22 cellular contexts compared by ENCODE assay signal in the genomic region with DNA sequence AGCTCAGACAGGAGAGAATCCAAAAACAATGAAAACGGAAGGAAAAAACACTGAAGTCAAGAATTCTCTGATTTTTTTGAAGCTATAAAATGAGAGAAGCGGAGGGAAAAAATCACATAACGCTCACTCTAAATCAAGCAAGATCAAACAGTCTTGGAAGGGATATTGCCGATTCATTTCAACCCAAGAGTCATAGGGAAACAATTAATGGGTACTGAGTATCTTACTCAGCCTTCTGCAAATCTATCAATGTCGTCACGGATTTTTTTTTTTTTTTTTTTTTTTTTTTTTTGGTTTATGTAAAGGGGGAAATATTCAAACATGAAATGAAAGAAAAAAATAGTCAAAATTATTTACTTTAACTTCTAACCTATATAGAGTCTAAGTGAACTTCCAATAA. TPM values are rescaled to one million over a fixed set of nuclear protein-coding genes. Genes with fewer than 3 reads are reported as not detected.
A peak's percentile ranks its signal among the peaks of the same experiment; 100 is the strongest.
DNase-seq lines count a peak whose midpoint lies in the region; ATAC-seq, FAIRE-seq and TF ChIP-seq lines count a peak whose summit lies in the region.
"Had no signal": no experiment of that assay in that cellular context is flagged by ENCODE, and none has a peak within 500 bp of the region (broad histone marks: within the 10 kb centered on the region; RNA-seq: fewer than 3 reads in every experiment).

No MANE protein-coding gene starts in this region.

- FAIRE-seq in K562 (lab: Jason Lieb, UNC) = no peak
- FAIRE-seq: bronchial epithelial cell, RCC 7860 had no signal

- CTCF ChIA-PET in K562 (lab: Yijun Ruan, JAX; ENCODE audit: low intra/inter-chr PET ratio) = no interaction called here

- DNase-seq in GM12864 (ENCODE audit: low read depth) (no peak), K562 (ENCODE audit: extremely low read depth in 1 of 4, low spot score in 3 of 4) (no peak), NCI-H510A treated with DMSO at 0.1 percent for 48 hours (lab: John Stamatoyannopoulos, UW) (no peak), putamen (ENCODE audit: low spot score) (no peak), NCI-H526 (lab: John Stamatoyannopoulos, UW) (no peak), sciatic nerve (ENCODE audit: low spot score) (no peak)
- DNase-seq: activated CD4-positive, alpha-beta T cell treated with anti-CD3 and anti-CD28 coated beads, Interleukin-2, amount 50 U/mL, for 4 hours; activated effector memory CD4-positive, alpha-beta T cell treated with anti-CD3 and anti-CD28 coated beads, Interleukin-2, amount 50 U/mL, for 16 hours; CD8-positive, alpha-beta T cell; DMS153; foreskin keratinocyte; GDM1; IMR-90; naive thymus-derived CD8-positive, alpha-beta T cell; NCI-H1694 treated with DMSO at 0.1 percent for 48 hours; NCI-H2227 treated with DMSO at 0.1 percent for 48 hours; stimulated activated naive CD4-positive, alpha-beta T cell; trophoblast cell had no signal

- no peak overlapping the region for H3K27ac ChIP-seq in K562 (ENCODE audit: extremely low read depth, low read depth, low read length)
- no peak overlapping the region for H3K27ac ChIP-seq in parathyroid adenoma
- H3K27ac ChIP-seq: foreskin keratinocyte had no signal

- H3K4me3 ChIP-seq in GM12864 (ENCODE audit: low read depth, low read length) (peak overlapping the region; percentile 49), K562 (no peak overlapping the region), parathyroid adenoma (ENCODE audit: low read depth, low read length) (no peak overlapping the region)

- H3K27me3 ChIP-seq in K562 (ENCODE audit: control insufficient read depth in 2 of 2, insufficient read depth in 2 of 2, low read length in 2 of 2) (no peaks in the 10 kb centered on the region), parathyroid adenoma (ENCODE audit: control insufficient read depth, insufficient read depth, low read length) (no peaks in the 10 kb centered on the region)
- H3K27me3 ChIP-seq: foreskin keratinocyte had no signal

- H3K36me3 ChIP-seq in K562 (ENCODE audit: control insufficient read depth, insufficient read depth, low read length) = peaks cover 6% of the 10 kb centered on the region; the same call in 2 of the 3 replicates
- H3K36me3 ChIP-seq in parathyroid adenoma (ENCODE audit: control insufficient read depth, insufficient read depth, low read length) = no peaks in the 10 kb centered on the region

- no peak overlapping the region for H3K9ac ChIP-seq in K562 (ENCODE audit: insufficient read depth in 1 of 2, low read depth in 2 of 2, low read length in 2 of 2)
- H3K9ac ChIP-seq in parathyroid adenoma = no peak overlapping the region

- no peak for TF ChIP-seq EP300 in K562 (IDR thresholded peaks at IDR 0.05; ENCODE audit: low read length)

- no peak for TF ChIP-seq CTCF in GM12864 (IDR thresholded peaks at IDR 0.05; ENCODE audit: low read depth, low read length, missing control alignments)
- no peak for TF ChIP-seq CTCF in K562 (IDR thresholded peaks at IDR 0.05 in 2 of 3, conservative IDR thresholded peaks at IDR 0.05 in 1 of 3; ENCODE audit: insufficient read depth in 2 of 3, low read depth in 1 of 3, low read length in 3 of 3)
- TF ChIP-seq CTCF in parathyroid adenoma (IDR thresholded peaks at IDR 0.05) = no peak

- no peaks in the 10 kb centered on the region for H3K9me1 ChIP-seq in K562 (ENCODE audit: control insufficient read depth, insufficient read depth, low read length)

- POLR2A ChIA-PET in K562 (lab: Yijun Ruan, JAX) = interaction anchor here (1.0 kb wide), 1 partner anchor 27 kb away, joined by 3 read pairs; no protein-coding TSS in a partner anchor

- BruUV-seq in K562 (replicated peaks; lab: Mats Ljungman, UMichigan) = no TSS peak

- in situ Hi-C loops in K562 (cut with MboI) = no loop called here

- H2AFZ ChIP-seq in K562 (ENCODE audit: low read depth, low read length) = no peak overlapping the region
- no peak overlapping the region for H2AFZ ChIP-seq in parathyroid adenoma

- no peaks in the 10 kb centered on the region for H4K20me1 ChIP-seq in K562 (replicated peaks; ENCODE audit: control insufficient read depth, insufficient read depth, low read length)

- no peak for TF ChIP-seq POLR2A in K562 (conservative IDR thresholded peaks at IDR 0.05)

- WGBS in K562 (ENCODE audit: insufficient coverage, low coverage, missing lambda C conversion rate) = 57% methylated on average over 6 of the region's 6 CpGs

- intact Hi-C loops in K562 (cut with micrococcal nuclease) = no loop called here
- intact Hi-C loops in sciatic nerve (cut with DNase I) = no loop called here

- peaks cover 0 to 2% of the 10 kb centered on the region in 2 experiments; a peak in 1 of 5 replicates for H3K4me1 ChIP-seq in K562 (replicated peaks in 1 of 2; ENCODE audit: control insufficient read depth in 2 of 2, insufficient read depth in 2 of 2, low read length in 2 of 2)
- H3K4me1 ChIP-seq in parathyroid adenoma = no peaks in the 10 kb centered on the region
- H3K4me1 ChIP-seq: foreskin keratinocyte had no signal

- ATAC-seq in HG03175 (IDR thresholded peaks at IDR 0.05; ENCODE audit: unreplicated experiment) (peak; percentile 52), K562 (no peak), sciatic nerve (no peak)
- ATAC-seq: CD8-positive, alpha-beta T cell; foreskin keratinocyte; naive thymus-derived CD8-positive, alpha-beta T cell had no signal

- H3K9me3 ChIP-seq in K562 (replicated peaks; ENCODE audit: control insufficient read depth, insufficient read depth, low read depth, low read length) (no peaks in the 10 kb centered on the region), parathyroid adenoma (ENCODE audit: control insufficient read depth, low read length) (no peaks in the 10 kb centered on the region)

- H3K4me2 ChIP-seq in K562 (ENCODE audit: insufficient read depth, low read length) = no peak overlapping the region
- peak overlapping the region; percentile 3 for H3K4me2 ChIP-seq in parathyroid adenoma (ENCODE audit: low read length)

- TF ChIP-seq RAD21 in K562 (CRISPR knock-in tag; conservative IDR thresholded peaks at IDR 0.05 in 1 of 2, IDR thresholded peaks at IDR 0.05 in 1 of 2) = no peak

- H3K79me2 ChIP-seq in K562 (ENCODE audit: control insufficient read depth, insufficient read depth, low read length) = peaks cover 93% of the 10 kb centered on the region
- no peaks in the 10 kb centered on the region for H3K79me2 ChIP-seq in parathyroid adenoma

TF ChIP-seq in K562, 482 proteins besides CTCF, POLR2A, EP300 and RAD21:
- TF ChIP-seq ETS2 (tag; IDR thresholded peaks at IDR 0.05; ENCODE audit: borderline replicate concordance, poor library complexity, severe bottlenecking) (no peak), ZNF384 (IDR thresholded peaks at IDR 0.05; ENCODE audit: low read depth, low read length) (peak; percentile 27; the same call in 1 of the 2 replicates)
TF ChIP-seq in K562: peak in this region for 1.

RNA-seq across cellular contexts. Expression of a gene that starts 9.5 kb away (rescaled TPM):
- total RNA-seq in K562 (2011; cell fraction: chromatin; rRNA removed; ENCODE audit: low replicate concordance) = 52.4 and 139 TPM in 2 replicates
- 18.3 and 23.4 TPM in 2 replicates for total RNA-seq in K562 (2011; cell fraction: nucleolus; rRNA removed)
- 41.7 and 68.3 TPM in 2 replicates for total RNA-seq in K562 (2011; cell fraction: nucleoplasm; rRNA removed)
- total RNA-seq in K562 (2014; rRNA removed) (47.6 and 50.1 TPM in 2 replicates), K562 (2014; rRNA removed; fragmentation: Illumina TruSeq; extraction: Trizol) (62.4 and 74.7 TPM in 2 replicates), K562 (2015; rRNA removed; fragmentation: Illumina TruSeq; extraction: Trizol) (52.6 and 58.3 TPM in 2 replicates), K562 (2021) (56.5 and 64.5 TPM in 2 replicates), sciatic nerve (97.3 TPM)
- polyA plus RNA-seq in K562 (2011; rRNA removed) (35.4 and 37.6 TPM in 2 replicates), K562 (2014; fragmentation: Illumina TruSeq; extraction: Trizol) (62.3 and 67.8 TPM in 2 replicates), K562 (2014; fragmentation: Nextera tagmentation; extraction: Ambion mirVana) (10 to 100 TPM; 48.2 to 66.3 TPM), K562 (2014; rRNA removed) (25.1 and 28.8 TPM in 2 replicates)
- 57.3 and 69.3 TPM in 2 replicates for polyA plus RNA-seq in K562 (2011; cell fraction: cytosol; rRNA removed)
- 45.1 and 48.9 TPM in 2 replicates for polyA plus RNA-seq in K562 (2011; cell fraction: nucleus; rRNA removed)
- polyA plus RNA-seq in K562 (2012) = 25.7 and 46.6 TPM in 2 replicates
- polyA minus RNA-seq in K562 (2011; rRNA and poly(A)+ RNA removed) = 181 and 196 TPM in 2 replicates
- 45.1 and 47.7 TPM in 2 replicates for polyA minus RNA-seq in K562 (2011; cell fraction: cytosol; rRNA and poly(A)+ RNA removed)
- polyA minus RNA-seq in K562 (2011; cell fraction: nucleus; rRNA and poly(A)+ RNA removed) = 97.3 and 153 TPM in 2 replicates
